ENCODE assay signal across 19 cellular contexts in genomic region chr20:62896526-62896925, GRCh38. TPM values are rescaled to one million over a fixed set of nuclear protein-coding genes. Genes with fewer than 3 reads are reported as not detected.
"Had no signal": no experiment of that assay in that cellular context is flagged by ENCODE, and none has a peak within 500 bp of the region (broad histone marks: within the 10 kb centered on the region; RNA-seq: fewer than 3 reads in every experiment).

No MANE protein-coding gene starts in this region.

- H3K27me3 ChIP-seq: ascending aorta, left lung, neutrophil had no signal

- H3K4me3 ChIP-seq: ascending aorta, left lung had no signal

- ATAC-seq: activated naive CD8-positive, alpha-beta T cell treated with anti-CD3 and anti-CD28 coated beads, Interleukin-2, amount 50 U/mL, for 24 hours; activated T-helper 17 cell treated with anti-CD3 and anti-CD28 coated beads, Interleukin-2, amount 50 U/mL, for 72 hours; esophagus mucosa; left lung; natural killer cell; stimulated activated effector memory CD8-positive, alpha-beta T cell treated with anti-CD3 and anti-CD28 coated beads, Interleukin-12 subunit alpha, Interleukin-12 subunit beta, amount 100 ng/mL, for 72 hours had no signal

- DNase-seq: activated naive CD4-positive, alpha-beta T cell treated with anti-CD3 and anti-CD28 coated beads for 36 hours; activated naive CD8-positive, alpha-beta T cell treated with anti-CD3 and anti-CD28 coated beads, Interleukin-2, amount 50 U/mL, for 24 hours; hippocampal formation; left lung; mesendoderm; natural killer cell; retina; stimulated activated CD4-positive, alpha-beta T cell treated with anti-CD3 and anti-CD28 coated beads, Interleukin-12 subunit alpha, Interleukin-12 subunit beta, amount 100 ng/mL, for 4 hours; stimulated activated CD4-positive, alpha-beta T cell treated with anti-CD3 and anti-CD28 coated beads, Interleukin-2, amount 100 ng/mL, for 24 hours had no signal

- FAIRE-seq: bronchial epithelial cell, colon, endometrium, keratinocyte, urothelium cell line had no signal

- H3K27ac ChIP-seq: ascending aorta, left lung, neutrophil had no signal

- H3K9me3 ChIP-seq: ascending aorta, left lung, neutrophil had no signal

RNA-seq across cellular contexts. Expression of gene SLC17A9, which starts 56.0 kb away (rescaled TPM):
- polyA plus RNA-seq: keratinocyte had no signal
